In the genomic region with DNA sequence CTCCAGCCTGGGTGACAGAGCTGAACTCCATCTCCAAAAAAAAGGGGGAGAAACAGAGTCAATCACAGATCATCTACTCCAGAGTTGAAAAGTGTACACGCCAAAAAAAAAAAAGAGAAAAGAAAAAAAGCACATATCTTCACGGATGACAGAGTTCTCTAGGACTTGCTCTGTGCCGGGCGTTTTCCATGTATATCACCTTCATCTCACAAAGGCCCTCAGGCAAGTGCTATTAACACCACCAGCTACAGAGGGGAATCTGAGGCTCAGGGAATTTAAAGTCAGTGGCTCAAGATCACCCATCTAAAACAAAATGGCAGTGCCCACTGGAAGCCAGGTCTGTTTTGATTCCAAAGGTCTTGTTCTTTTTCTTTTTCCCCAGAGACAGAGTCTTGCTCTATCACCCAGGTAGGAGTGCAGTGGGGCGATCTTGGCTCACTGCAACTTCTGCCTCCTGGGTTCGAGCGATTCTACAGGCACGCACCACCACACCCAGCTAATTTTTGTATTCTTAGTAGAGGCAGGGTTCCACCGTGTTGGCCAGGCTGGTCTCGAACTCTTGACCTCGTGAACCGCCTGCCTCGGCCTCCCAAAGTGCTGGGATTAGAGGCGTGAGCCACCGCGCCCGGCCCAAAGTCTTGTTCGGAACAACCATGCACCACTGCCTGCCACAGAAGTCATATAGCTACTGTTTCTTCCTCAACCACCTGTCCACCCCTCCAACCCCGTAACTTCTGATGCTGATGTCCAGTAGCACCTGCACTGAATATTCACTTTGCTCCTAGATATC, we compare ENCODE assay signal across 22 cellular contexts. TPM values are rescaled to one million over a fixed set of nuclear protein-coding genes. Genes with fewer than 3 reads are reported as not detected.
DNase-seq lines count a peak whose midpoint lies in the region; ATAC-seq and TF ChIP-seq lines count a peak whose summit lies in the region.
"Had no signal": no experiment of that assay in that cellular context is flagged by ENCODE, and none has a peak within 500 bp of the region (broad histone marks: within the 10 kb centered on the region; RNA-seq: fewer than 3 reads in every experiment).

No MANE protein-coding gene starts in this region.

- TF ChIP-seq POLR2A in sigmoid colon (IDR thresholded peaks at IDR 0.05) = no peak

- H3K4me3 ChIP-seq in endodermal cell (ENCODE audit: low read length) = no peak overlapping the region
- H3K4me3 ChIP-seq in parathyroid adenoma (ENCODE audit: low read depth, low read length) = no peak overlapping the region
- no peak overlapping the region for H3K4me3 ChIP-seq in CD8-positive, alpha-beta T cell (ENCODE audit: low read depth, low read length)
- H3K4me3 ChIP-seq in sigmoid colon = no peak overlapping the region
- H3K4me3 ChIP-seq: A549, esophagus muscularis mucosa, K562, MG63, tibial nerve had no signal

- TF ChIP-seq EP300 in sigmoid colon (IDR thresholded peaks at IDR 0.05) = no peak

- peaks cover 37% of the 10 kb centered on the region for H3K4me1 Mint-ChIP-seq in activated CD4-positive, alpha-beta memory T cell treated with anti-CD3 and anti-CD28 coated beads for 36 hours (ENCODE audit: low read depth)
- peaks cover 34% of the 10 kb centered on the region for H3K4me1 Mint-ChIP-seq in activated CD4-positive, alpha-beta memory T cell treated with anti-CD3 and anti-CD28 coated beads, Interleukin-2, amount 10 ng/mL, durations not matched to agents 7 days and 5 days
- H3K4me1 Mint-ChIP-seq in HFFc6 (ENCODE audit: low read depth) = peaks cover 45% of the 10 kb centered on the region
- H3K4me1 Mint-ChIP-seq in endodermal cell = no peaks in the 10 kb centered on the region
- peaks cover 54% of the 10 kb centered on the region for H3K4me1 Mint-ChIP-seq in CD8-positive, alpha-beta T cell (ENCODE audit: low read depth)

- H3K27ac ChIP-seq in endodermal cell (ENCODE audit: low read depth, low read length) (no peak overlapping the region), parathyroid adenoma (peak overlapping the region; percentile 34), sigmoid colon (no peak overlapping the region)
- H3K27ac ChIP-seq in CD8-positive, alpha-beta T cell (ENCODE audit: low read depth, low read length) = no peak overlapping the region
- H3K27ac ChIP-seq: A549, esophagus muscularis mucosa, tibial nerve had no signal

- H3K4me1 ChIP-seq in endodermal cell (ENCODE audit: control insufficient read depth, insufficient read depth, low read length) = no peaks in the 10 kb centered on the region
- peaks cover 11% of the 10 kb centered on the region for H3K4me1 ChIP-seq in parathyroid adenoma
- H3K4me1 ChIP-seq in CD8-positive, alpha-beta T cell (ENCODE audit: insufficient read depth, low read length) = peaks cover 30% of the 10 kb centered on the region
- peaks cover 0 to 29% (median 25%) of the 10 kb centered on the region in 4 donors for H3K4me1 ChIP-seq in sigmoid colon
- H3K4me1 ChIP-seq: Caco-2 had no signal

- H3K9ac ChIP-seq in endodermal cell (ENCODE audit: extremely low read depth, low read length, poor library complexity, severe bottlenecking) (no peak overlapping the region), parathyroid adenoma (no peak overlapping the region)

- intact Hi-C loops in activated CD4-positive, alpha-beta memory T cell treated with anti-CD3 and anti-CD28 coated beads for 36 hours (cut with micrococcal nuclease) = no loop called here
- intact Hi-C loops in CD8-positive, alpha-beta T cell (cut with DNase I, micrococcal nuclease) = no loop called here
- intact Hi-C loops in sigmoid colon (cut with DNase I) = no loop called here

- H2AFZ ChIP-seq in parathyroid adenoma = no peak overlapping the region

- peaks cover 59% of the 10 kb centered on the region for H3K36me3 Mint-ChIP-seq in activated CD4-positive, alpha-beta memory T cell treated with anti-CD3 and anti-CD28 coated beads for 36 hours
- peaks cover 69% of the 10 kb centered on the region for H3K36me3 Mint-ChIP-seq in activated CD4-positive, alpha-beta memory T cell treated with anti-CD3 and anti-CD28 coated beads, Interleukin-2, amount 10 ng/mL, durations not matched to agents 7 days and 5 days (ENCODE audit: low read depth)
- H3K36me3 Mint-ChIP-seq in HFFc6 (ENCODE audit: low read depth) = peaks cover 37% of the 10 kb centered on the region
- peaks cover 73% of the 10 kb centered on the region for H3K36me3 Mint-ChIP-seq in endodermal cell (ENCODE audit: low read depth)
- peaks cover 52% of the 10 kb centered on the region for H3K36me3 Mint-ChIP-seq in CD8-positive, alpha-beta T cell

- no peak overlapping the region for H3K4me3 Mint-ChIP-seq in activated CD4-positive, alpha-beta memory T cell treated with anti-CD3 and anti-CD28 coated beads for 36 hours
- H3K4me3 Mint-ChIP-seq in activated CD4-positive, alpha-beta memory T cell treated with anti-CD3 and anti-CD28 coated beads, Interleukin-2, amount 10 ng/mL, durations not matched to agents 7 days and 5 days = no peak overlapping the region
- H3K4me3 Mint-ChIP-seq in HFFc6 (no peak overlapping the region), endodermal cell (no peak overlapping the region)
- no peak overlapping the region for H3K4me3 Mint-ChIP-seq in CD8-positive, alpha-beta T cell
- H3K4me3 Mint-ChIP-seq: memory B cell had no signal

- H3K9me3 Mint-ChIP-seq in activated CD4-positive, alpha-beta memory T cell treated with anti-CD3 and anti-CD28 coated beads for 36 hours = no peaks in the 10 kb centered on the region
- no peaks in the 10 kb centered on the region for H3K9me3 Mint-ChIP-seq in activated CD4-positive, alpha-beta memory T cell treated with anti-CD3 and anti-CD28 coated beads, Interleukin-2, amount 10 ng/mL, durations not matched to agents 7 days and 5 days
- H3K9me3 Mint-ChIP-seq in HFFc6 = no peaks in the 10 kb centered on the region
- H3K9me3 Mint-ChIP-seq in endodermal cell = no peaks in the 10 kb centered on the region
- H3K9me3 Mint-ChIP-seq in CD8-positive, alpha-beta T cell = no peaks in the 10 kb centered on the region
- H3K9me3 Mint-ChIP-seq: memory B cell had no signal

- peak overlapping the region; percentile 38 for H3K27ac Mint-ChIP-seq in activated CD4-positive, alpha-beta memory T cell treated with anti-CD3 and anti-CD28 coated beads for 36 hours
- no peak overlapping the region for H3K27ac Mint-ChIP-seq in activated CD4-positive, alpha-beta memory T cell treated with anti-CD3 and anti-CD28 coated beads, Interleukin-2, amount 10 ng/mL, durations not matched to agents 7 days and 5 days
- H3K27ac Mint-ChIP-seq in HFFc6 (peak overlapping the region; percentile 38), endodermal cell (peak overlapping the region; percentile 37)
- H3K27ac Mint-ChIP-seq in CD8-positive, alpha-beta T cell = no peak overlapping the region
- H3K27ac Mint-ChIP-seq: memory B cell had no signal

- H3K79me2 ChIP-seq in parathyroid adenoma = no peaks in the 10 kb centered on the region

- H3K36me3 ChIP-seq in endodermal cell (ENCODE audit: control insufficient read depth, insufficient read depth, low read length) (peaks cover 81% of the 10 kb centered on the region), parathyroid adenoma (ENCODE audit: control insufficient read depth, insufficient read depth, low read length) (no peaks in the 10 kb centered on the region), sigmoid colon (peaks cover 8 to 63% (median 37%) of the 10 kb centered on the region in 4 donors)
- H3K36me3 ChIP-seq in CD8-positive, alpha-beta T cell (ENCODE audit: insufficient read depth, low read length) = peaks cover 15% of the 10 kb centered on the region

- 92 to 97% methylated on average over 16 to 19 of the region's 19 CpGs for WGBS in endodermal cell (ENCODE audit: insufficient coverage in 1 of 2, insufficient read length in 1 of 2), 2 experiments
- 92 to 94% methylated on average over 19 of the region's 19 CpGs for WGBS in sigmoid colon, 2 donors

- no peaks in the 10 kb centered on the region for H3K9me3 ChIP-seq in endodermal cell (ENCODE audit: control insufficient read depth, low read length)
- no peaks in the 10 kb centered on the region for H3K9me3 ChIP-seq in parathyroid adenoma (ENCODE audit: control insufficient read depth, low read length)
- H3K9me3 ChIP-seq in CD8-positive, alpha-beta T cell (ENCODE audit: low read length) = no peaks in the 10 kb centered on the region
- H3K9me3 ChIP-seq in sigmoid colon = no peaks in the 10 kb centered on the region
- H3K9me3 ChIP-seq: A549, Caco-2, esophagus muscularis mucosa, MG63, tibial nerve had no signal

- POLR2A ChIA-PET in activated CD4-positive, alpha-beta memory T cell treated with anti-CD3 and anti-CD28 coated beads for 36 hours (lab: Charles Lee) = no interaction called here
- POLR2A ChIA-PET in activated CD4-positive, alpha-beta memory T cell treated with anti-CD3 and anti-CD28 coated beads, Interleukin-2, amount 10 ng/mL, durations not matched to agents 7 days and 5 days (lab: Charles Lee) = interaction anchor here (0.6 kb wide), 1 partner anchor 76 kb away, joined by 4 read pairs; no protein-coding TSS in a partner anchor
- POLR2A ChIA-PET in CD8-positive, alpha-beta T cell (lab: Charles Lee) = interaction anchor here (1.1 kb wide), 1 partner anchor 15 kb away, joined by 3 read pairs; no protein-coding TSS in a partner anchor

- TF ChIP-seq CTCF in HFFc6 (IDR thresholded peaks at IDR 0.05) (no peak), endodermal cell (conservative IDR thresholded peaks at IDR 0.05) (no peak), parathyroid adenoma (IDR thresholded peaks at IDR 0.05) (no peak), sigmoid colon (IDR thresholded peaks at IDR 0.05) (no peak)
- TF ChIP-seq CTCF in CD8-positive, alpha-beta T cell (IDR thresholded peaks at IDR 0.05) = no peak

- no peak for DNase-seq in activated CD4-positive, alpha-beta memory T cell treated with anti-CD3 and anti-CD28 coated beads for 36 hours
- no peak for DNase-seq in activated CD4-positive, alpha-beta memory T cell treated with anti-CD3 and anti-CD28 coated beads, Interleukin-2, amount 10 ng/mL, durations not matched to agents 7 days and 5 days
- DNase-seq in HFFc6 (no peak), endodermal cell (no peak), foreskin melanocyte (no peak), sigmoid colon (no peak)
- DNase-seq in CD8-positive, alpha-beta T cell = no peak
- DNase-seq: Caco-2; caudate nucleus; DND-41; MG63; NCI-H2029; NCI-H2227 treated with DMSO at 0.1 percent for 48 hours; NCI-H526 treated with DMSO at 0.1 percent for 48 hours; stimulated activated naive CD8-positive, alpha-beta T cell treated with anti-CD3 and anti-CD28 coated beads, Interleukin-15, Interleukin-2, amounts not matched to agents 100 U/mL and 50 U/mL, for 24 hours; T-helper 1 cell had no signal

- H3K27me3 Mint-ChIP-seq in activated CD4-positive, alpha-beta memory T cell treated with anti-CD3 and anti-CD28 coated beads for 36 hours = no peaks in the 10 kb centered on the region
- H3K27me3 Mint-ChIP-seq in activated CD4-positive, alpha-beta memory T cell treated with anti-CD3 and anti-CD28 coated beads, Interleukin-2, amount 10 ng/mL, durations not matched to agents 7 days and 5 days = no peaks in the 10 kb centered on the region
- no peaks in the 10 kb centered on the region; the same call in 1 of the 2 replicates for H3K27me3 Mint-ChIP-seq in HFFc6 (ENCODE audit: insufficient read depth)
- H3K27me3 Mint-ChIP-seq in endodermal cell (ENCODE audit: insufficient read depth) = no peaks in the 10 kb centered on the region
- no peaks in the 10 kb centered on the region for H3K27me3 Mint-ChIP-seq in CD8-positive, alpha-beta T cell (ENCODE audit: low read depth)
- H3K27me3 Mint-ChIP-seq: memory B cell had no signal

- H3K27me3 ChIP-seq in endodermal cell (ENCODE audit: control insufficient read depth, insufficient read depth, low read length, poor library complexity, severe bottlenecking) (no peaks in the 10 kb centered on the region), parathyroid adenoma (ENCODE audit: control insufficient read depth, insufficient read depth, low read length) (no peaks in the 10 kb centered on the region), sigmoid colon (no peaks in the 10 kb centered on the region)
- H3K27me3 ChIP-seq in CD8-positive, alpha-beta T cell (ENCODE audit: insufficient read depth, low read length) = no peaks in the 10 kb centered on the region
- H3K27me3 ChIP-seq: esophagus muscularis mucosa, MG63, tibial nerve had no signal

- no peak for ATAC-seq in CD8-positive, alpha-beta T cell
- ATAC-seq: K562; stimulated activated naive CD8-positive, alpha-beta T cell treated with anti-CD3 and anti-CD28 coated beads, Interleukin-15, Interleukin-2, amounts not matched to agents 100 U/mL and 50 U/mL, for 24 hours had no signal

- CTCF ChIA-PET in activated CD4-positive, alpha-beta memory T cell treated with anti-CD3 and anti-CD28 coated beads for 36 hours (lab: Charles Lee) = interaction anchor here (1.3 kb wide), 1 partner anchor 38 kb away, joined by 4 read pairs; no protein-coding TSS in a partner anchor
- CTCF ChIA-PET in activated CD4-positive, alpha-beta memory T cell treated with anti-CD3 and anti-CD28 coated beads, Interleukin-2, amount 10 ng/mL, durations not matched to agents 7 days and 5 days (lab: Charles Lee) = interaction anchor here (0.9 kb wide), 1 partner anchor 13 kb away, joined by 4 read pairs; no protein-coding TSS in a partner anchor
- CTCF ChIA-PET in CD8-positive, alpha-beta T cell (lab: Charles Lee) = interaction anchor here (0.8 to 1.6 kb wide), 5 partner anchors 14 to 74 kb away, joined by 3 to 5 read pairs (median 3); no protein-coding TSS in a partner anchor

- H3K4me2 ChIP-seq in parathyroid adenoma (ENCODE audit: low read length) = peak overlapping the region; percentile 7
- H3K4me2 ChIP-seq: A549 had no signal

RNA-seq across cellular contexts. Expression of gene SAE1, which starts 42.2 kb away (rescaled TPM):
- 100 to 1,000 TPM; 154 to 157 TPM for total RNA-seq in activated CD4-positive, alpha-beta memory T cell treated with anti-CD3 and anti-CD28 coated beads for 36 hours
- 100 to 1,000 TPM; 150 TPM for total RNA-seq in activated CD4-positive, alpha-beta memory T cell treated with anti-CD3 and anti-CD28 coated beads, Interleukin-2, amount 10 ng/mL, durations not matched to agents 7 days and 5 days
- 100 to 1,000 TPM; 158 to 181 (median 175) TPM for total RNA-seq in HFFc6 (2021; fragmentation: NEBNext Ultra II Directional; extraction: Animal tissue kit (Norgen Biotek cat#: 25700))
- total RNA-seq in endodermal cell = 100 to 1,000 TPM; 187 to 240 TPM
- polyA plus RNA-seq in endodermal cell (2013, experiment 1 of 2) = 185 TPM
- 176 TPM for polyA plus RNA-seq in endodermal cell (2013, experiment 2 of 2)
- total RNA-seq in CD8-positive, alpha-beta T cell = 10 to 100 TPM; 22.4 TPM
- total RNA-seq in sigmoid colon = 100 to 1,000 TPM; 109 to 191 (median 161) TPM
- polyA plus RNA-seq in sigmoid colon = 10 to 100 TPM; 50.5 to 82.6 (median 57.3) TPM

RNA-seq across cellular contexts. Expression of gene BBC3, which starts 58.1 kb away (rescaled TPM):
- total RNA-seq in activated CD4-positive, alpha-beta memory T cell treated with anti-CD3 and anti-CD28 coated beads for 36 hours = 10 to 100 TPM; 13.8 to 14.6 TPM
- total RNA-seq in activated CD4-positive, alpha-beta memory T cell treated with anti-CD3 and anti-CD28 coated beads, Interleukin-2, amount 10 ng/mL, durations not matched to agents 7 days and 5 days = 10 to 100 TPM; 17.3 to 19.0 TPM
- total RNA-seq in HFFc6 (2021; fragmentation: NEBNext Ultra II Directional; extraction: Animal tissue kit (Norgen Biotek cat#: 25700)) = 10 to 100 TPM in 2 of 6 experiments, 1 to 10 TPM in 4; 8.6 to 10.9 (median 9.6) TPM
- total RNA-seq in endodermal cell = 10 to 100 TPM in 1 of 2 donors, 1 to 10 TPM in 1; 8.8 to 13.4 TPM
- 25.1 TPM for polyA plus RNA-seq in endodermal cell (2013, experiment 1 of 2)
- 23.6 TPM for polyA plus RNA-seq in endodermal cell (2013, experiment 2 of 2)
- 10 to 100 TPM; 29.3 to 30.2 TPM for total RNA-seq in CD8-positive, alpha-beta T cell
- total RNA-seq in sigmoid colon = 1 to 10 TPM; 2.5 to 5.4 (median 4.2) TPM
- polyA plus RNA-seq in sigmoid colon = 10 to 100 TPM; 16.2 to 39.5 (median 19.7) TPM

RNA-seq across cellular contexts. Expression of gene ZC3H4, which starts 59.3 kb away (rescaled TPM):
- 10 to 100 TPM; 77.1 to 78.6 TPM for total RNA-seq in activated CD4-positive, alpha-beta memory T cell treated with anti-CD3 and anti-CD28 coated beads for 36 hours
- 100 to 1,000 TPM in 1 of 2 experiments, 10 to 100 TPM in 1; 98.3 to 104 TPM for total RNA-seq in activated CD4-positive, alpha-beta memory T cell treated with anti-CD3 and anti-CD28 coated beads, Interleukin-2, amount 10 ng/mL, durations not matched to agents 7 days and 5 days
- total RNA-seq in HFFc6 (2021; fragmentation: NEBNext Ultra II Directional; extraction: Animal tissue kit (Norgen Biotek cat#: 25700)) = 10 to 100 TPM; 43.9 to 66.1 (median 55.2) TPM
- total RNA-seq in endodermal cell (10 to 100 TPM; 64.9 to 82.5 TPM), sigmoid colon (10 to 100 TPM; 19.3 to 25.3 (median 21.8) TPM)
- 23.7 TPM for polyA plus RNA-seq in endodermal cell (2013, experiment 1 of 2)
- 23.5 TPM for polyA plus RNA-seq in endodermal cell (2013, experiment 2 of 2)
- total RNA-seq in CD8-positive, alpha-beta T cell = 10 to 100 TPM; 30.0 to 33.0 TPM
- polyA plus RNA-seq in sigmoid colon = 10 to 100 TPM in 1 of 3 donors, 1 to 10 TPM in 2; 5.4 to 21.9 (median 6.7) TPM

Comparison
In these comparisons a context has a peak if more than half of its experiments do, and no peak if none do; other contexts are left out.
1. H3K27ac Mint-ChIP-seq: peak in activated CD4-positive, alpha-beta memory T cell treated with anti-CD3 and anti-CD28 coated beads for 36 hours (single experiment), HFFc6 (single experiment) and endodermal cell (single experiment); none in activated CD4-positive, alpha-beta memory T cell treated with anti-CD3 and anti-CD28 coated beads, Interleukin-2, amount 10 ng/mL, durations not matched to agents 7 days and 5 days (single experiment) and CD8-positive, alpha-beta T cell (single experiment).
2. RNA of gene SAE1, which starts 42.2 kb away (total RNA-seq): 187 to 240 TPM in endodermal cell, 158 to 181 TPM in HFFc6, 109 to 191 TPM in sigmoid colon, 154 to 157 TPM in activated CD4-positive, alpha-beta memory T cell treated with anti-CD3 and anti-CD28 coated beads for 36 hours and 150 TPM in activated CD4-positive, alpha-beta memory T cell treated with anti-CD3 and anti-CD28 coated beads, Interleukin-2, amount 10 ng/mL, durations not matched to agents 7 days and 5 days; 22.4 TPM in CD8-positive, alpha-beta T cell; every median in the first group is over 4 times any median in the second.